In genomic region chr4:8117278-8117682, GRCh38 we compare ENCODE assay signal across 9 cellular contexts. TPM values are rescaled to one million over a fixed set of nuclear protein-coding genes. Genes with fewer than 3 reads are reported as not detected.
DNase-seq lines count a peak whose midpoint lies in the region; ATAC-seq, FAIRE-seq and TF ChIP-seq lines count a peak whose summit lies in the region.
"Had no signal": no experiment of that assay in that cellular context is flagged by ENCODE, and none has a peak within 500 bp of the region (broad histone marks: within the 10 kb centered on the region; RNA-seq: fewer than 3 reads in every experiment).

No MANE protein-coding gene starts in this region.

- no peak overlapping the region for H3K27ac Mint-ChIP-seq in endodermal cell

- peaks cover 0 to 8% (median 4%) of the 10 kb centered on the region in 11 experiments; a peak in 5 of 22 replicates for H3K27me3 ChIP-seq in BLaER1 treated with 17β-estradiol and CSF1 and Interleukin-3, amounts not matched to agents 10 nM and 100 nM
- H3K27me3 ChIP-seq in endodermal cell (ENCODE audit: control insufficient read depth, insufficient read depth, low read length, poor library complexity, severe bottlenecking) (no peaks in the 10 kb centered on the region), small intestine (ENCODE audit: control insufficient read depth in 2 of 2, insufficient read depth in 2 of 2, low read length in 2 of 2) (no peaks in the 10 kb centered on the region)

- H3K4me1 Mint-ChIP-seq in endodermal cell = peaks cover 2% of the 10 kb centered on the region

- H3K9ac ChIP-seq in BLaER1 treated with 17β-estradiol and CSF1 and Interleukin-3, amounts not matched to agents 10 nM and 100 nM = no peak overlapping the region
- no peak overlapping the region for H3K9ac ChIP-seq in endodermal cell (ENCODE audit: extremely low read depth, low read length, poor library complexity, severe bottlenecking)

- in situ Hi-C loops in G401 (cut with HindIII; ENCODE audit: low sequenced_read_pairs) = no loop called here

- no peak overlapping the region for H3K4me3 ChIP-seq in BLaER1 treated with 17β-estradiol and CSF1 and Interleukin-3, amounts not matched to agents 10 nM and 100 nM
- H3K4me3 ChIP-seq in endodermal cell (ENCODE audit: low read length) (no peak overlapping the region), small intestine (ENCODE audit: low read depth in 1 of 2, low read length in 2 of 2) (no peak overlapping the region)
- H3K4me3 ChIP-seq: skin epidermis had no signal

- peak; percentile 67 for ATAC-seq in SK-N-SH treated with all-trans-retinoic acid at 6 μM for 48 hours
- no peak for ATAC-seq in HG03045 (IDR thresholded peaks at IDR 0.05; ENCODE audit: unreplicated experiment)

- H3K4me2 ChIP-seq in BLaER1 treated with 17β-estradiol and CSF1 and Interleukin-3, amounts not matched to agents 10 nM and 100 nM = peak overlapping the region in 9 of 11 experiments; percentile 15 to 86 (median 57); a peak in 17 of 22 replicates

- peak overlapping the region in 1 of 11 experiments; percentile 59; a peak in 1 of 22 replicates for H3K27ac ChIP-seq in BLaER1 treated with 17β-estradiol and CSF1 and Interleukin-3, amounts not matched to agents 10 nM and 100 nM
- no peak overlapping the region for H3K27ac ChIP-seq in endodermal cell (ENCODE audit: low read depth, low read length)
- no peak overlapping the region for H3K27ac ChIP-seq in small intestine (ENCODE audit: low read depth in 1 of 2, low read length in 1 of 2)
- H3K27ac ChIP-seq: skin epidermis had no signal

- 0 out of 22 replicates have a peak, but pooled peaks cover 0 to 20% (median 0%) of the 10 kb centered on the region in 11 experiments for H4K20me1 ChIP-seq in BLaER1 treated with 17β-estradiol and CSF1 and Interleukin-3, amounts not matched to agents 10 nM and 100 nM

- TF ChIP-seq CTCF in endodermal cell (conservative IDR thresholded peaks at IDR 0.05) = no peak

- TF ChIP-seq POLR2A in H54 (IDR thresholded peaks at IDR 0.05; ENCODE audit: low read depth, low read length) = no peak

- H3K36me3 Mint-ChIP-seq in endodermal cell (ENCODE audit: low read depth) = no peaks in the 10 kb centered on the region

- DNase-seq in H54 (ENCODE audit: insufficient read length, low spot score) = peak; percentile 40
- DNase-seq in endodermal cell = peak; percentile 95
- DNase-seq in small intestine = peak; percentile 51
- DNase-seq in NCI-H1694 (lab: John Stamatoyannopoulos, UW) = no peak
- no peak for DNase-seq in G401 (ENCODE audit: low spot score)

- H3K36me3 ChIP-seq in BLaER1 treated with 17β-estradiol and CSF1 and Interleukin-3, amounts not matched to agents 10 nM and 100 nM = no peaks in the 10 kb centered on the region
- H3K36me3 ChIP-seq in endodermal cell (ENCODE audit: control insufficient read depth, insufficient read depth, low read length) = no peaks in the 10 kb centered on the region
- no peaks in the 10 kb centered on the region for H3K36me3 ChIP-seq in small intestine (ENCODE audit: control insufficient read depth in 2 of 2, insufficient read depth in 2 of 2, low read length in 2 of 2)

- no peak overlapping the region for H3K4me3 Mint-ChIP-seq in endodermal cell

- peaks cover 23 to 99% (median 92%) of the 10 kb centered on the region in 10 experiments for H3K4me1 ChIP-seq in BLaER1 treated with 17β-estradiol and CSF1 and Interleukin-3, amounts not matched to agents 10 nM and 100 nM
- H3K4me1 ChIP-seq in endodermal cell (ENCODE audit: control insufficient read depth, insufficient read depth, low read length) (no peaks in the 10 kb centered on the region), small intestine (ENCODE audit: control insufficient read depth in 2 of 2, insufficient read depth in 1 of 2, low read depth in 1 of 2, low read length in 1 of 2) (peaks cover 0 to 3% of the 10 kb centered on the region in 2 donors)

- no peak for FAIRE-seq in H54 (lab: Jason Lieb, UNC)
- no peak for FAIRE-seq in small intestine (lab: Jason Lieb, UNC)

- peaks cover 0 to 5% (median 0%) of the 10 kb centered on the region in 11 experiments; a peak in 1 of 22 replicates for H3K9me3 ChIP-seq in BLaER1 treated with 17β-estradiol and CSF1 and Interleukin-3, amounts not matched to agents 10 nM and 100 nM (replicated peaks in 1 of 11)
- H3K9me3 ChIP-seq in endodermal cell (ENCODE audit: control insufficient read depth, low read length) (no peaks in the 10 kb centered on the region), small intestine (ENCODE audit: control insufficient read depth, low read depth) (no peaks in the 10 kb centered on the region)

- peaks cover 5% of the 10 kb centered on the region for H3K9me3 Mint-ChIP-seq in endodermal cell

- 64 to 100% methylated on average over 1 to 4 of the region's 4 CpGs for WGBS in endodermal cell (ENCODE audit: insufficient coverage in 1 of 2, insufficient read length in 1 of 2), 2 experiments
- WGBS in small intestine, 3 donors = 46 to 54% (median 54%) methylated on average over 4 of the region's 4 CpGs

- H3K27me3 Mint-ChIP-seq in endodermal cell (ENCODE audit: insufficient read depth) = no peaks in the 10 kb centered on the region

TF ChIP-seq in SK-N-SH treated with all-trans-retinoic acid at 6 μM for 48 hours, 23 proteins besides CTCF, POLR2A, EP300 and RAD21:
- TF ChIP-seq SNAI2 (CRISPR knock-in tag; IDR thresholded peaks at IDR 0.05) (no peak), ZNF565 (CRISPR knock-in tag; conservative IDR thresholded peaks at IDR 0.05; ENCODE audit: low read depth) (no peak), ARNTL (CRISPR knock-in tag; IDR thresholded peaks at IDR 0.05; ENCODE audit: borderline replicate concordance, low read depth) (no peak), TSHZ2 (CRISPR knock-in tag; IDR thresholded peaks at IDR 0.05) (no peak), PATZ1 (CRISPR knock-in tag; IDR thresholded peaks at IDR 0.05; ENCODE audit: borderline replicate concordance) (no peak), ZFP3 (CRISPR knock-in tag; IDR thresholded peaks at IDR 0.05) (no peak)

RNA-seq across cellular contexts. Expression of gene ABLIM2, which starts 41.3 kb away (rescaled TPM):
- total RNA-seq in endodermal cell = 1 to 10 TPM in 1 of 2 donors, under 1 TPM in 1; 0.35 to 1.6 TPM
- polyA plus RNA-seq in endodermal cell (2013, experiment 1 of 2) = 1.4 TPM
- polyA plus RNA-seq in endodermal cell (2013, experiment 2 of 2) = 2.5 TPM
- polyA plus RNA-seq in small intestine = 10 to 100 TPM in 1 of 3 donors, 1 to 10 TPM in 2; 1.1 to 12.7 (median 6.6) TPM
- total RNA-seq in G401 (2014; rRNA removed; shearing (Covaris generic)) = 0.37 and 1.3 TPM in 2 replicates

Comparison
In these comparisons a context has a peak if more than half of its experiments do, and no peak if none do; other contexts are left out.
1. DNase-seq: peak in H54 (single experiment), endodermal cell (single experiment) and small intestine (single experiment); none in NCI-H1694 (single experiment) and G401 (single experiment).